6 cellular contexts compared by ENCODE assay signal in the genomic region with DNA sequence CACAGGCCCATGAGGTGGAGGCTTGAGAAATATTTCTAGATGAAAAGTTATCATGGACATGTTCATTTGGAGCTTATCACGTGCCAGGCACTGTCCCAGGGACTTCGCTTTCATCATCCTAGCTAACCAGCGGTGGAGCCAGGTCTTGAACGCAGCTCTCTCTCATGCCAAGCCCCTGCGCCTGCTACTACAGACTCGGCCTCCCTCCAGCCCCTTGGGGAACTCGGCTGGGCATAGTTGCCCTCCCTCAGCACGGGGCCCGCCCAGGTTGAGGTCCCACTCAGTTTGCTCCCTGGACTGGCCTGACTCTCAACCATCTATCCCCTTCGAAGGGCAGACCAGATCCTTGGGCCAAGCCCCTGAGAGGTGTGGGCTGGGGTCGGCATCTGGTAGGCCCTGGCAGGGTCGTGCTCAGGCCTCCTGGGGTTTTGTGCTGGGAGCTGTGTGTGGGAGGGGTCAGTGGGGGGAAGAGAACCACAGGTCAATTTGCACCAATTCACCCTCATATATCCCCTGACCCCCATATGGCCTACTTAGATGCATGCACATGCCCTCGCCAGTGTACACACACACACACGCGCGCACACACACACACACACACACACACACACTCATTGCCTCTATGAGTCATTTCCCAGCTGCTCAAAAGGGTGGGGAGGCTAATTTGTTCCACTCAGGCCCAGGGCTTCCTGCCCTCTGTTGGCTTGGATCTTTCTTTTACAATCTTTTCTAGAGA. TPM values are rescaled to one million over a fixed set of nuclear protein-coding genes. Genes with fewer than 3 reads are reported as not detected.
A peak's percentile ranks its signal among the peaks of the same experiment; 100 is the strongest.
DNase-seq lines count a peak whose midpoint lies in the region; ATAC-seq and TF ChIP-seq lines count a peak whose summit lies in the region.

No MANE protein-coding gene starts in this region.

- H3K9me2 ChIP-seq in SK-N-SH = no peaks in the 10 kb centered on the region

- H3K4me3 ChIP-seq in CD4-positive, CD25-positive, alpha-beta regulatory T cell (ENCODE audit: low read depth, low read length) = no peak overlapping the region
- no peak overlapping the region for H3K4me3 ChIP-seq in SK-N-SH (ENCODE audit: low read depth in 2 of 2, low read length in 1 of 2)
- no peak overlapping the region for H3K4me3 ChIP-seq in effector memory CD4-positive, alpha-beta T cell (ENCODE audit: insufficient read depth, low read depth, low read length, poor library complexity, severe bottlenecking)

- 91% methylated on average over 16 of the region's 16 CpGs for WGBS in SK-N-SH (ENCODE audit: low lambda C conversion rate)

- H3K27ac Mint-ChIP-seq in CD4-positive, CD25-positive, alpha-beta regulatory T cell = peak overlapping the region; percentile 23 to 82 (median 60)

- peak; percentile 25 to 90 (median 48) for DNase-seq in CD4-positive, CD25-positive, alpha-beta regulatory T cell
- no peak for DNase-seq in SK-N-SH
- peak; percentile 39 to 58 (median 47) for DNase-seq in effector memory CD4-positive, alpha-beta T cell
- DNase-seq in stimulated activated CD4-positive, alpha-beta T cell treated with anti-CD3 and anti-CD28 coated beads, Interleukin-12 subunit alpha, Interleukin-12 subunit beta, amount 100 ng/mL, for 48 hours (ENCODE audit: low read depth in 2 of 3, low spot score in 1 of 3) = peak in 2 of 3 donors; percentile 31 to 57
- no peak for DNase-seq in germinal center (ENCODE audit: low spot score)

- no peaks in the 10 kb centered on the region for H4K20me1 ChIP-seq in SK-N-SH (ENCODE audit: insufficient read depth)

- peak; percentile 93 to 94 for ATAC-seq in CD4-positive, CD25-positive, alpha-beta regulatory T cell (ENCODE audit: low read depth in 2 of 2)
- ATAC-seq in HG02678 (IDR thresholded peaks at IDR 0.05; ENCODE audit: unreplicated experiment) = no peak

- H3K79me2 ChIP-seq in SK-N-SH (ENCODE audit: insufficient read depth) = no peaks in the 10 kb centered on the region

- peaks cover 0 to 9% (median 3%) of the 10 kb centered on the region in 7 donors for H3K9me3 Mint-ChIP-seq in CD4-positive, CD25-positive, alpha-beta regulatory T cell

- no peak for TF ChIP-seq EP300 in SK-N-SH (IDR thresholded peaks at IDR 0.05; ENCODE audit: borderline replicate concordance in 1 of 2, low read depth in 1 of 2, low read length in 1 of 2)

- POLR2A ChIA-PET in SK-N-SH (lab: Yijun Ruan, JAX) = interaction anchor here (0.7 kb wide), 1 partner anchor 9 kb away, joined by 3 read pairs; no protein-coding TSS in a partner anchor

- no peaks in the 10 kb centered on the region for H3K27me3 Mint-ChIP-seq in CD4-positive, CD25-positive, alpha-beta regulatory T cell

- no peaks in the 10 kb centered on the region for H3K36me3 ChIP-seq in CD4-positive, CD25-positive, alpha-beta regulatory T cell (ENCODE audit: control insufficient read depth, insufficient read depth, low read length)
- no peaks in the 10 kb centered on the region for H3K36me3 ChIP-seq in SK-N-SH (replicated peaks in 1 of 2; ENCODE audit: control insufficient read depth in 1 of 2, insufficient read depth in 2 of 2, low read length in 1 of 2)
- no peaks in the 10 kb centered on the region for H3K36me3 ChIP-seq in effector memory CD4-positive, alpha-beta T cell (ENCODE audit: control insufficient read depth, insufficient read depth, low read length)

- TF ChIP-seq RAD21 in SK-N-SH (IDR thresholded peaks at IDR 0.05; ENCODE audit: low read length) = no peak

- H3K36me3 Mint-ChIP-seq in CD4-positive, CD25-positive, alpha-beta regulatory T cell = peaks cover 7% of the 10 kb centered on the region

- CTCF ChIA-PET in SK-N-SH (lab: Yijun Ruan, JAX) = interaction anchor here (0.8 to 2.7 kb wide), 15 partner anchors 10 to 297 kb away, joined by 3 to 22 read pairs (median 4); a partner anchor contains a TSS

- H3F3A ChIP-seq in SK-N-SH (replicated peaks; ENCODE audit: insufficient read depth) = no peaks in the 10 kb centered on the region

- TF ChIP-seq CTCF in SK-N-SH (IDR thresholded peaks at IDR 0.05) = no peak

- H3K27ac ChIP-seq in CD4-positive, CD25-positive, alpha-beta regulatory T cell (ENCODE audit: insufficient read depth, low read length, poor library complexity, severe bottlenecking) = no peak overlapping the region
- H3K27ac ChIP-seq in SK-N-SH (ENCODE audit: low read depth in 2 of 2, low read length in 1 of 2) = no peak overlapping the region
- H3K27ac ChIP-seq in effector memory CD4-positive, alpha-beta T cell (ENCODE audit: insufficient read depth, low read length, poor library complexity, severe bottlenecking) = peak overlapping the region; percentile 25

- H3K4me1 ChIP-seq in CD4-positive, CD25-positive, alpha-beta regulatory T cell (ENCODE audit: control insufficient read depth, insufficient read depth, low read length, poor library complexity, severe bottlenecking) = peaks cover 12% of the 10 kb centered on the region
- peaks cover 0 to 4% of the 10 kb centered on the region in 2 experiments; a peak in 1 of 4 replicates for H3K4me1 ChIP-seq in SK-N-SH (ENCODE audit: control insufficient read depth in 1 of 2, insufficient read depth in 2 of 2, low read depth in 1 of 2, low read length in 1 of 2)
- peaks cover 17% of the 10 kb centered on the region for H3K4me1 ChIP-seq in effector memory CD4-positive, alpha-beta T cell (ENCODE audit: control insufficient read depth, insufficient read depth, low read length, poor library complexity, severe bottlenecking)

- H3K4me2 ChIP-seq in SK-N-SH = no peak overlapping the region

- no peak overlapping the region for H3K9ac ChIP-seq in SK-N-SH

- peak overlapping the region in 3 of 4 donors; percentile 7 to 72 (median 29) for H3K4me3 Mint-ChIP-seq in CD4-positive, CD25-positive, alpha-beta regulatory T cell

- peaks cover 6 to 30% (median 13%) of the 10 kb centered on the region in 4 donors for H3K4me1 Mint-ChIP-seq in CD4-positive, CD25-positive, alpha-beta regulatory T cell

- no peaks in the 10 kb centered on the region for H3K27me3 ChIP-seq in CD4-positive, CD25-positive, alpha-beta regulatory T cell (ENCODE audit: control insufficient read depth, insufficient read depth, low read length)
- H3K27me3 ChIP-seq in SK-N-SH (ENCODE audit: insufficient read depth) = no peaks in the 10 kb centered on the region
- H3K27me3 ChIP-seq in effector memory CD4-positive, alpha-beta T cell (replicated peaks; ENCODE audit: control insufficient read depth, insufficient read depth, low read length, poor library complexity, severe bottlenecking) = no peaks in the 10 kb centered on the region

- peaks cover 0 to 3% of the 10 kb centered on the region in 2 experiments for H3K9me3 ChIP-seq in CD4-positive, CD25-positive, alpha-beta regulatory T cell (ENCODE audit: control insufficient read depth in 2 of 2, low read length in 2 of 2)
- no peaks in the 10 kb centered on the region for H3K9me3 ChIP-seq in SK-N-SH
- H3K9me3 ChIP-seq in effector memory CD4-positive, alpha-beta T cell (ENCODE audit: control insufficient read depth, low read length) = no peaks in the 10 kb centered on the region

- no peak overlapping the region for H2AFZ ChIP-seq in SK-N-SH (ENCODE audit: low read depth)

TF ChIP-seq in SK-N-SH, 30 proteins besides CTCF, POLR2A, EP300 and RAD21 (continues in another document):
- TF ChIP-seq MXI1 (IDR thresholded peaks at IDR 0.05; ENCODE audit: low read depth, low read length) (no peak), FOSL2 (IDR thresholded peaks at IDR 0.05; ENCODE audit: borderline replicate concordance, low read depth) (peak; percentile 96), GABPA (IDR thresholded peaks at IDR 0.05; ENCODE audit: low read depth) (no peak; the same call in 1 of the 2 replicates), RXRA (IDR thresholded peaks at IDR 0.05; ENCODE audit: borderline replicate concordance, low read depth) (no peak), TCF12 (IDR thresholded peaks at IDR 0.05) (peak; percentile 68)
- TF ChIP-seq, protein P1, sequence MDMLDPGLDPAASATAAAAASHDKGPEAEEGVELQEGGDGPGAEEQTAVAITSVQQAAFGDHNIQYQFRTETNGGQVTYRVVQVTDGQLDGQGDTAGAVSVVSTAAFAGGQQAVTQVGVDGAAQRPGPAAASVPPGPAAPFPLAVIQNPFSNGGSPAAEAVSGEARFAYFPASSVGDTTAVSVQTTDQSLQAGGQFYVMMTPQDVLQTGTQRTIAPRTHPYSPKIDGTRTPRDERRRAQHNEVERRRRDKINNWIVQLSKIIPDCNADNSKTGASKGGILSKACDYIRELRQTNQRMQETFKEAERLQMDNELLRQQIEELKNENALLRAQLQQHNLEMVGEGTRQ (IDR thresholded peaks at IDR 0.05; ENCODE audit: borderline replicate concordance, low read depth, low read length) = no peak
- TF ChIP-seq, protein P2, sequence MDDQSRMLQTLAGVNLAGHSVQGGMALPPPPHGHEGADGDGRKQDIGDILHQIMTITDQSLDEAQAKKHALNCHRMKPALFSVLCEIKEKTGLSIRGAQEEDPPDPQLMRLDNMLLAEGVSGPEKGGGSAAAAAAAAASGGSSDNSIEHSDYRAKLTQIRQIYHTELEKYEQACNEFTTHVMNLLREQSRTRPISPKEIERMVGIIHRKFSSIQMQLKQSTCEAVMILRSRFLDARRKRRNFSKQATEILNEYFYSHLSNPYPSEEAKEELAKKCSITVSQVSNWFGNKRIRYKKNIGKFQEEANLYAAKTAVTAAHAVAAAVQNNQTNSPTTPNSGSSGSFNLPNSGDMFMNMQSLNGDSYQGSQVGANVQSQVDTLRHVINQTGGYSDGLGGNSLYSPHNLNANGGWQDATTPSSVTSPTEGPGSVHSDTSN (IDR thresholded peaks at IDR 0.05) = peak; percentile 24; the same call in 1 of the 2 replicates

RNA-seq across cellular contexts. Expression of a gene that starts 12.1 kb away (rescaled TPM):
- total RNA-seq in CD4-positive, CD25-positive, alpha-beta regulatory T cell = not detected
- not detected for polyA plus RNA-seq in CD4-positive, CD25-positive, alpha-beta regulatory T cell
- not detected in 2 replicates for polyA plus RNA-seq in SK-N-SH (2012; rRNA removed)
- polyA plus RNA-seq in SK-N-SH (2012; cell fraction: cytosol; rRNA removed) = under 0.01 TPM in 1 of 2 replicates, not detected in the other
- not detected in 2 replicates for polyA plus RNA-seq in SK-N-SH (2012; cell fraction: nucleus; rRNA removed)

RNA-seq across cellular contexts. Expression of a gene that starts 13.3 kb away (rescaled TPM):
- total RNA-seq in CD4-positive, CD25-positive, alpha-beta regulatory T cell = 0.52 TPM
- polyA plus RNA-seq in CD4-positive, CD25-positive, alpha-beta regulatory T cell = 1 to 10 TPM; 3.9 to 6.9 (median 6.2) TPM
- polyA plus RNA-seq in SK-N-SH (2012; rRNA removed) = 2.5 and 2.7 TPM in 2 replicates
- 1.2 and 2.0 TPM in 2 replicates for polyA plus RNA-seq in SK-N-SH (2012; cell fraction: cytosol; rRNA removed)
- 9.8 and 10.5 TPM in 2 replicates for polyA plus RNA-seq in SK-N-SH (2012; cell fraction: nucleus; rRNA removed)

RNA-seq across cellular contexts. Expression of a gene that starts 35.6 kb away (rescaled TPM):
- total RNA-seq in CD4-positive, CD25-positive, alpha-beta regulatory T cell = 106 TPM
- polyA plus RNA-seq in CD4-positive, CD25-positive, alpha-beta regulatory T cell = 100 to 1,000 TPM; 465 to 625 (median 548) TPM
- polyA plus RNA-seq in SK-N-SH (2012; rRNA removed) = 0.08 TPM in 1 of 2 replicates, not detected in the other
- 0.08 and 0.14 TPM in 2 replicates for polyA plus RNA-seq in SK-N-SH (2012; cell fraction: cytosol; rRNA removed)
- polyA plus RNA-seq in SK-N-SH (2012; cell fraction: nucleus; rRNA removed) = 0.23 TPM in 1 of 2 replicates, not detected in the other

RNA-seq across cellular contexts. Expression of a gene that starts 52.7 kb away (rescaled TPM):
- total RNA-seq in CD4-positive, CD25-positive, alpha-beta regulatory T cell = 31.4 TPM
- polyA plus RNA-seq in CD4-positive, CD25-positive, alpha-beta regulatory T cell = 10 to 100 TPM; 59.0 to 85.1 (median 67.9) TPM
- polyA plus RNA-seq in SK-N-SH (2012; rRNA removed) = 0.06 and 0.10 TPM in 2 replicates
- polyA plus RNA-seq in SK-N-SH (2012; cell fraction: cytosol; rRNA removed) = 0.08 and 0.30 TPM in 2 replicates
- 0.08 TPM in 1 of 2 replicates, not detected in the other for polyA plus RNA-seq in SK-N-SH (2012; cell fraction: nucleus; rRNA removed)

Comparison
In these comparisons a context has a peak if more than half of its experiments do, and no peak if none do; other contexts are left out.
1. DNase-seq: peak in CD4-positive, CD25-positive, alpha-beta regulatory T cell (3 of 3), effector memory CD4-positive, alpha-beta T cell (3 of 3) and stimulated activated CD4-positive, alpha-beta T cell treated with anti-CD3 and anti-CD28 coated beads, Interleukin-12 subunit alpha, Interleukin-12 subunit beta, amount 100 ng/mL, for 48 hours (2 of 3); none in SK-N-SH (single experiment) and germinal center (single experiment).
2. RNA of a gene that starts 35.6 kb away (polyA plus RNA-seq): 465 to 625 TPM in CD4-positive, CD25-positive, alpha-beta regulatory T cell; 0.08 to 0.23 TPM in SK-N-SH; every median in the first group is over 100 times any median in the second.